Comparison of ENCODE assay signal across 8 cellular contexts in the genomic region with DNA sequence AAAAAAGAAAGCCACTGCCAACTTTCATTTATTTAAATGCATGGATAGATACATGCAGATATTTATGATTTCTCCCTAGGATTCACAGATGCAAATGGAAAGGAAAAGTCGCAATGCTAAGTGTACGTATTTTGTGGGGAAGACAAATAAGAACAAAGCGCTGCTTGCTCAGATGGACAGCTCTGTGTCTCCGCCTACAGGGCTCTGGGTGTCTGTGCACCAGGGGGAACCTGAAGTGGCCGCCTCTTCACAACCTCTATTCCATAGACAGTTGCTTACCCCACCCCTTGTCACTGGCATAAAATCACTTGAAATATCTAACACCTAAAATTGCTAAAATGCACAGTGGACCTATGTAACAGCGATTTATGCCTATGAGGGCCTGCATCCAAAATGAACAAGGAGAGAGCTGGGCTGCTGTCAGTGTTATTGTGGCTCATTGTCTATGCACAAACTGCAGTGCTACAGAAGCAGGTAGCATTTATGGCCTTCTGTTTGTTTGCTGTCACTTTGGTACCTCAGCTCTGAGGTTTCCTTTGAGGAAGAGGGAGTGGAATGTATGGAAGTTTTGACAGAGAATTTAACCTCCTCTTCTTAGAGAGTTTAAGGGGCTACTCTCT. TPM values are rescaled to one million over a fixed set of nuclear protein-coding genes. Genes with fewer than 3 reads are reported as not detected.
A peak's percentile ranks its signal among the peaks of the same experiment; 100 is the strongest.
DNase-seq lines count a peak whose midpoint lies in the region; ATAC-seq and TF ChIP-seq lines count a peak whose summit lies in the region.

No MANE protein-coding gene starts in this region.

- WGBS in sigmoid colon, 2 donors = 2% methylated on average over 6 of the region's 6 CpGs

- H3K4me1 ChIP-seq in sigmoid colon = no peaks in the 10 kb centered on the region

- no peak for ATAC-seq in GM19397 (IDR thresholded peaks at IDR 0.05; ENCODE audit: unreplicated experiment)

- H3K27me3 Mint-ChIP-seq in HFFc6 (ENCODE audit: insufficient read depth) = peaks cover 13% of the 10 kb centered on the region

- H3K27me3 ChIP-seq in sigmoid colon = no peaks in the 10 kb centered on the region

- no peak for TF ChIP-seq POLR2A in sigmoid colon (IDR thresholded peaks at IDR 0.05)

- H3K27ac Mint-ChIP-seq in HFFc6 = no peak overlapping the region

- DNase-seq in ELF-1 (ENCODE audit: low read depth, low spot score) = peak; percentile 73
- DNase-seq in HFFc6 = no peak
- DNase-seq in OCI-M2 (lab: John Stamatoyannopoulos, UW; ENCODE audit: unreplicated experiment) = peak; percentile 11
- DNase-seq in activated T-helper 1 cell treated with anti-CD3 and anti-CD28 coated beads, Interleukin-2, amount 50 U/mL, for 16 hours (ENCODE audit: low read depth in 1 of 2, low spot score in 1 of 2) = peak; percentile 5 to 12
- peak; percentile 9 for DNase-seq in foreskin melanocyte
- peak; percentile 64 for DNase-seq in sigmoid colon
- no peak for DNase-seq in GM19238 (ENCODE audit: insufficient read length, low spot score)

- H3K36me3 ChIP-seq in sigmoid colon = no peaks in the 10 kb centered on the region

- H3K4me1 Mint-ChIP-seq in HFFc6 (ENCODE audit: low read depth) = no peaks in the 10 kb centered on the region

- H3K4me3 ChIP-seq in sigmoid colon = no peak overlapping the region

- TF ChIP-seq EP300 in sigmoid colon (IDR thresholded peaks at IDR 0.05) = no peak

- no peak overlapping the region for H3K27ac ChIP-seq in sigmoid colon

- peak; percentile 67 for TF ChIP-seq CTCF in HFFc6 (IDR thresholded peaks at IDR 0.05)
- peak in 3 of 4 experiments; percentile 25 to 46 (median 42) for TF ChIP-seq CTCF in sigmoid colon (IDR thresholded peaks at IDR 0.05)

- no peaks in the 10 kb centered on the region for H3K36me3 Mint-ChIP-seq in HFFc6 (ENCODE audit: low read depth)

- H3K9me3 Mint-ChIP-seq in HFFc6 = no peaks in the 10 kb centered on the region

- H3K4me3 Mint-ChIP-seq in HFFc6 = no peak overlapping the region

- intact Hi-C loops in sigmoid colon (cut with DNase I) = loop anchor here (5.0 kb wide), 1 partner anchor 462 kb away; no protein-coding TSS in a partner anchor

- H3K9me3 ChIP-seq in sigmoid colon = no peaks in the 10 kb centered on the region

RNA-seq across cellular contexts. Expression of a gene that starts 58.6 kb away (rescaled TPM):
- under 1 TPM in 1 of 6 experiments, not detected in 5; 0.34 TPM for total RNA-seq in HFFc6 (2021; fragmentation: NEBNext Ultra II Directional; extraction: Animal tissue kit (Norgen Biotek cat#: 25700))
- not detected for total RNA-seq in sigmoid colon
- polyA plus RNA-seq in sigmoid colon = not detected

Comparison
In these comparisons a context has a peak if more than half of its experiments do, and no peak if none do; other contexts are left out.
1. DNase-seq: peak in ELF-1 (single experiment), OCI-M2 (single experiment), activated T-helper 1 cell treated with anti-CD3 and anti-CD28 coated beads, Interleukin-2, amount 50 U/mL, for 16 hours (2 of 2), foreskin melanocyte (single experiment) and sigmoid colon (single experiment); none in HFFc6 (single experiment) and GM19238 (single experiment).